In the genomic region with DNA sequence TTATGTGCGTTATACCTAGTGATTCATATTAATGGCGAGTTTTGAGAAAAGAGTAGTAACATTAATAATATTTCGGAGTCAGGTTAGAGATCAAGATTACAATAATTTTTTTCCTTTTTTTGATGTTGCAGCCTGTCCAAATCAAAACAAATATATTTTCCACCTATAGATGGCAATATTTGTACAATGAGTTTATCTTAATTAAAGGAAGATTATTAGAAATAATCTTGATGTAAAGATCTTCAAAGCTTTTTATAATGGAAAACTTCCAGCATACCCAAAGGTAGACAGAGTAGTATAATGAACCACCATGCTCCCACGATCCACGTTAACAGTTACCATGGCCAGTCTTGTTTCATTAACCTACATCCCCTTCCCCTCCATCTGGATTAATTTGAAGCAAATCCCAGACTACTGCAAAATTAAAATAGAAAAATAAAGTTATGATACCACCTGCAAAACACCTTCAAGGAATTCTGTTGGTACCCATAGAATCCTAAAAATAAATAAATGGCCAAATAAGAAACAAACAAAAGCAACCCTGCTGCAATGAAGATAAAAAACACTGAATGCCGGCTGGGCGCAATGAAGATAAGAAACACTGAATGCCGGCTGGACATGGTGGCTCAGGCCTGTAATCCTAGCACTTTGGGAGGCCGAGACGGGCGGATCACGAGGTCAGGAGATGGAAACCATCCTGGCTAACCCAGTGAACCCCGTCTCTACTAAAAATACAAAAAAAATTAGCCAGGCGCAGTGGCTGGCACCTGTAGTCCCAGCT, we compare ENCODE assay signal across 9 cellular contexts. TPM values are rescaled to one million over a fixed set of nuclear protein-coding genes. Genes with fewer than 3 reads are reported as not detected.
DNase-seq lines count a peak whose midpoint lies in the region; FAIRE-seq and TF ChIP-seq lines count a peak whose summit lies in the region.
"Had no signal": no experiment of that assay in that cellular context is flagged by ENCODE, and none has a peak within 500 bp of the region (broad histone marks: within the 10 kb centered on the region; RNA-seq: fewer than 3 reads in every experiment).

No MANE protein-coding gene starts in this region.

- peak; percentile 19; the same call in 1 of the 2 replicates for TF ChIP-seq CTCF in AG04450 (IDR thresholded peaks at IDR 0.05; ENCODE audit: low read depth, low read length)

- H3K9ac ChIP-seq in GM23248, result no peak overlapping the region

- H3F3A ChIP-seq in GM23248 (ENCODE audit: insufficient read depth), result no peaks in the 10 kb centered on the region

- in situ Hi-C loops in GM23248 (cut with MboI), result loop anchor here (5.0 to 25.0 kb wide), 2 partner anchors 147 to 317 kb away; no protein-coding TSS in a partner anchor

- H3K27me3 ChIP-seq in AG04450 (ENCODE audit: control insufficient read depth, insufficient read depth, low read length) (peaks cover 7% of the 10 kb centered on the region), GM23248 (replicated peaks; ENCODE audit: insufficient read depth) (peaks cover 14% of the 10 kb centered on the region)

- no peak overlapping the region for H2AFZ ChIP-seq in GM23248

- no peak for DNase-seq in AG04450 (ENCODE audit: low read depth, low spot score)
- DNase-seq in GM23248, result peak; percentile 8
- DNase-seq in RCC 7860 (ENCODE audit: low spot score), result no peak
- peak; percentile 13 for DNase-seq in fibroblast of peridontal ligament (ENCODE audit: extremely low read depth)
- no peak for DNase-seq in NCI-H187 treated with DMSO at 0.1 percent for 48 hours (lab: John Stamatoyannopoulos, UW)
- DNase-seq in activated gamma-delta T cell treated with Interleukin-2 at 50 U/mL for 16 hours, result no peak
- DNase-seq in stimulated activated CD4-positive, alpha-beta T cell treated with anti-CD3 and anti-CD28 coated beads, Interleukin-1b, Interleukin-23, amount 100 ng/mL, for 48 hours, result no peak
- no peak for DNase-seq in hepatic stellate cell (ENCODE audit: low spot score)

- H3K4me1 ChIP-seq in GM23248 (ENCODE audit: insufficient read depth), result no peaks in the 10 kb centered on the region

- no peak overlapping the region for H3K27ac ChIP-seq in AG04450 (ENCODE audit: low read depth, low read length)
- no peak overlapping the region for H3K27ac ChIP-seq in GM23248

- no peaks in the 10 kb centered on the region for H3K9me2 ChIP-seq in GM23248 (ENCODE audit: insufficient read depth)

- H3K9me3 ChIP-seq in AG04450 (ENCODE audit: control insufficient read depth, insufficient read depth, low read length), result no peaks in the 10 kb centered on the region
- no peaks in the 10 kb centered on the region for H3K9me3 ChIP-seq in GM23248 (ENCODE audit: low read depth)

- H3K4me2 ChIP-seq in GM23248 (ENCODE audit: unreplicated experiment), result no peak overlapping the region

- CTCF ChIA-PET in AG04450 (lab: Charles Lee), result interaction anchor here (1.8 to 3.5 kb wide), 3 partner anchors 9 to 410 kb away, joined by 4 to 18 read pairs (median 14); no protein-coding TSS in a partner anchor

- H3K4me3 ChIP-seq in AG04450 (ENCODE audit: low read depth, low read length) (no peak overlapping the region), GM23248 (no peak overlapping the region)

- H4K20me1 ChIP-seq in GM23248 (ENCODE audit: insufficient read depth), result no peaks in the 10 kb centered on the region

- peak; percentile 76 for FAIRE-seq in RCC 7860 (lab: Jason Lieb, UNC)

- POLR2A ChIA-PET in AG04450 (lab: Yijun Ruan, JAX), result no interaction called here

- H3K79me2 ChIP-seq in GM23248 (ENCODE audit: insufficient read depth), result no peaks in the 10 kb centered on the region

- no peaks in the 10 kb centered on the region for H3K36me3 ChIP-seq in GM23248 (ENCODE audit: low read depth)

- WGBS in GM23248 (ENCODE audit: low coverage in 1 of 2, low lambda C conversion rate in 2 of 2, missing lambda C conversion rate in 2 of 2), 2 experiments, result 63 to 64% methylated on average over 14 of the region's 14 CpGs

RNA-seq across cellular contexts. Expression of gene GINS3, which starts 46.5 kb away (rescaled TPM):
- polyA plus RNA-seq in AG04450 (2011; rRNA removed) (2.5 and 3.3 TPM in 2 replicates), GM23248 (2016; fragmentation: Nextera tagmentation; extraction: Ambion mirVana) (2.7 and 2.9 TPM in 2 replicates)
- 2.0 and 2.4 TPM in 2 replicates for polyA minus RNA-seq in AG04450 (2011; rRNA and poly(A)+ RNA removed)
- total RNA-seq in GM23248 (2014; rRNA removed; shearing (Covaris generic)), result 2.9 and 7.7 TPM in 2 replicates

RNA-seq across cellular contexts. Expression of gene PRSS54, which starts 50.9 kb away (rescaled TPM):
- polyA plus RNA-seq in AG04450 (2011; rRNA removed) (not detected in 2 replicates), GM23248 (2016; fragmentation: Nextera tagmentation; extraction: Ambion mirVana) (not detected in 2 replicates)
- 0.14 TPM in 1 of 2 replicates, not detected in the other for polyA minus RNA-seq in AG04450 (2011; rRNA and poly(A)+ RNA removed)
- not detected in 2 replicates for total RNA-seq in GM23248 (2014; rRNA removed; shearing (Covaris generic))
- total RNA-seq: subcutaneous adipose tissue had no signal

Comparison
In these comparisons a context has a peak if more than half of its experiments do, and no peak if none do; other contexts are left out.
1. DNase-seq: peak in GM23248 (single experiment) and fibroblast of peridontal ligament (single experiment); none in AG04450 (single experiment), RCC 7860 (single experiment), NCI-H187 treated with DMSO at 0.1 percent for 48 hours (single experiment), activated gamma-delta T cell treated with Interleukin-2 at 50 U/mL for 16 hours (single experiment), stimulated activated CD4-positive, alpha-beta T cell treated with anti-CD3 and anti-CD28 coated beads, Interleukin-1b, Interleukin-23, amount 100 ng/mL, for 48 hours (single experiment) and hepatic stellate cell (single experiment).